ENCODE assay signal across 8 cellular contexts in genomic region chr18:11923454-11923853, GRCh38.
"Had no signal": no experiment of that assay in that cellular context is flagged by ENCODE, and none has a peak within 500 bp of the region (broad histone marks: within the 10 kb centered on the region; RNA-seq: fewer than 3 reads in every experiment).

No MANE protein-coding gene starts in this region.

- DNase-seq: GDM1, GF-D8 had no signal

- FAIRE-seq: G401.6, GM12878, GM12891, GM12892, GM18507, GM19239 had no signal

- H3K4me3 ChIP-seq: GM12878 had no signal

- ATAC-seq: GM12878 had no signal
